34 cellular contexts compared by ENCODE assay signal in genomic region chrX:106980952-106981626, GRCh38.
"Had no signal": no experiment of that assay in that cellular context is flagged by ENCODE, and none has a peak within 500 bp of the region (broad histone marks: within the 10 kb centered on the region; RNA-seq: fewer than 3 reads in every experiment).

No MANE protein-coding gene starts in this region.

- H3K27me3 ChIP-seq: adrenal gland, cardiac muscle cell, esophagus muscularis mucosa, foreskin keratinocyte, gastrocnemius medialis had no signal

- H3K4me1 Mint-ChIP-seq: activated CD4-positive, alpha-beta T cell treated with anti-CD3 and anti-CD28 coated beads for 36 hours; activated CD4-positive, alpha-beta T cell treated with anti-CD3 and anti-CD28 coated beads, Interleukin-2, amount 10 ng/mL, durations not matched to agents 24 days and 14 days; activated CD8-positive, alpha-beta memory T cell treated with anti-CD3 and anti-CD28 coated beads, Interleukin-2, amount 10 ng/mL, durations not matched to agents 7 days and 5 days; activated naive CD4-positive, alpha-beta T cell treated with anti-CD3 and anti-CD28 coated beads, Interleukin-2, amount 50 U/mL, for 24 hours; activated naive CD8-positive, alpha-beta T cell treated with anti-CD3 and anti-CD28 coated beads for 36 hours; activated naive CD8-positive, alpha-beta T cell treated with anti-CD3 and anti-CD28 coated beads, Interleukin-2, amount 50 U/mL, for 24 hours; brain had no signal

- ATAC-seq: activated CD4-positive, alpha-beta T cell treated with anti-CD3 and anti-CD28 coated beads for 36 hours; activated CD8-positive, alpha-beta memory T cell treated with anti-CD3 and anti-CD28 coated beads, Interleukin-2, amount 10 ng/mL, durations not matched to agents 7 days and 5 days; activated CD8-positive, alpha-beta T cell treated with anti-CD3 and anti-CD28 coated beads, Interleukin-2, amount 10 ng/mL, durations not matched to agents 7 days and 5 days; activated naive CD8-positive, alpha-beta T cell treated with anti-CD3 and anti-CD28 coated beads, Interleukin-2, amount 50 U/mL, for 24 hours; effector memory CD8-positive, alpha-beta T cell; foreskin keratinocyte; gastrocnemius medialis had no signal

- H3K4me1 ChIP-seq: adrenal gland, breast epithelium, esophagus muscularis mucosa, gastrocnemius medialis had no signal

- H3K36me3 ChIP-seq: adrenal gland, breast epithelium, gastrocnemius medialis had no signal

- H3K27ac Mint-ChIP-seq: activated CD4-positive, alpha-beta memory T cell treated with anti-CD3 and anti-CD28 coated beads for 36 hours; activated CD4-positive, alpha-beta T cell treated with anti-CD3 and anti-CD28 coated beads for 36 hours; activated CD4-positive, alpha-beta T cell treated with anti-CD3 and anti-CD28 coated beads, Interleukin-2, amount 10 ng/mL, durations not matched to agents 24 days and 14 days; activated CD8-positive, alpha-beta memory T cell treated with anti-CD3 and anti-CD28 coated beads, Interleukin-2, amount 10 ng/mL, durations not matched to agents 7 days and 5 days; activated CD8-positive, alpha-beta T cell treated with anti-CD3 and anti-CD28 coated beads, Interleukin-2, amount 10 ng/mL, durations not matched to agents 7 days and 5 days; activated naive CD4-positive, alpha-beta T cell treated with anti-CD3 and anti-CD28 coated beads for 36 hours; activated naive CD4-positive, alpha-beta T cell treated with anti-CD3 and anti-CD28 coated beads, Interleukin-2, amount 50 U/mL, for 24 hours; activated naive CD8-positive, alpha-beta T cell treated with anti-CD3 and anti-CD28 coated beads for 36 hours; activated naive CD8-positive, alpha-beta T cell treated with anti-CD3 and anti-CD28 coated beads, Interleukin-2, amount 50 U/mL, for 24 hours; activated T-helper 1 cell treated with anti-CD3 and anti-CD28 coated beads, Interleukin-12 subunit alpha, Interleukin-12 subunit beta, Interleukin-2, Interleukin-4 antibody, amounts not matched to agents 30 ng/mL and 10 ng/mL and 1 ng/mL, durations not matched to agents 14 hours and 24 hours and 36 hours; activated T-helper 2 cell treated with anti-CD3 and anti-CD28 coated beads, Interferon-gamma antibody, Interleukin-2, Interleukin-4, amounts not matched to agents 10 μg/mL and 5 μg/mL and 100 μg/mL, durations not matched to agents 14 hours and 24 hours and 36 hours; brain; effector memory CD8-positive, alpha-beta T cell had no signal

- H3K27me3 Mint-ChIP-seq: activated CD4-positive, alpha-beta memory T cell treated with anti-CD3 and anti-CD28 coated beads for 36 hours; activated CD4-positive, alpha-beta T cell treated with anti-CD3 and anti-CD28 coated beads for 36 hours; activated CD4-positive, alpha-beta T cell treated with anti-CD3 and anti-CD28 coated beads, Interleukin-2, amount 10 ng/mL, durations not matched to agents 24 days and 14 days; activated CD8-positive, alpha-beta memory T cell treated with anti-CD3 and anti-CD28 coated beads, Interleukin-2, amount 10 ng/mL, durations not matched to agents 7 days and 5 days; activated naive CD4-positive, alpha-beta T cell treated with anti-CD3 and anti-CD28 coated beads, Interleukin-2, amount 50 U/mL, for 24 hours; activated naive CD8-positive, alpha-beta T cell treated with anti-CD3 and anti-CD28 coated beads for 36 hours; activated naive CD8-positive, alpha-beta T cell treated with anti-CD3 and anti-CD28 coated beads, Interleukin-2, amount 50 U/mL, for 24 hours; brain; effector memory CD8-positive, alpha-beta T cell had no signal

- DNase-seq: activated CD4-positive, alpha-beta memory T cell treated with anti-CD3 and anti-CD28 coated beads for 36 hours; activated CD4-positive, alpha-beta T cell treated with anti-CD3 and anti-CD28 coated beads for 36 hours; activated CD4-positive, alpha-beta T cell treated with anti-CD3 and anti-CD28 coated beads, Interleukin-2, amount 10 ng/mL, durations not matched to agents 24 days and 14 days; activated CD4-positive, CD25-positive, alpha-beta regulatory T cell; activated CD4-positive, CD25-positive, alpha-beta regulatory T cell treated with anti-CD3 and anti-CD28 coated beads, Interleukin-2, amount 50 U/mL, for 72 hours; activated CD8-positive, alpha-beta memory T cell treated with anti-CD3 and anti-CD28 coated beads, Interleukin-2, amount 10 ng/mL, durations not matched to agents 7 days and 5 days; activated CD8-positive, alpha-beta memory T cell treated with anti-CD3 and anti-CD28 coated beads, Interleukin-2, amount 50 U/mL, for 4 hours; activated CD8-positive, alpha-beta T cell treated with anti-CD3 and anti-CD28 coated beads, Interleukin-2, amount 10 ng/mL, durations not matched to agents 7 days and 5 days; activated effector memory CD4-positive, alpha-beta T cell treated with anti-CD3 and anti-CD28 coated beads, Interleukin-2, amount 50 U/mL, for 16 hours; activated naive CD4-positive, alpha-beta T cell treated with anti-CD3 and anti-CD28 coated beads for 36 hours; activated naive CD8-positive, alpha-beta T cell treated with anti-CD3 and anti-CD28 coated beads for 36 hours; activated naive CD8-positive, alpha-beta T cell treated with anti-CD3 and anti-CD28 coated beads, Interleukin-2, amount 50 U/mL, for 24 hours; activated T-cell treated with anti-CD3 and anti-CD28 coated beads, Interleukin-2, amount 50 U/mL, for 1 hour; activated T-cell treated with anti-CD3 and anti-CD28 coated beads, Interleukin-2, amount 50 U/mL, for 48 hours; adrenal gland; amygdala; aorta; central memory CD4-positive, alpha-beta T cell; cerebellar nuclear complex; dermis blood vessel endothelial cell; effector CD4-positive, alpha-beta T cell; effector memory CD8-positive, alpha-beta T cell; erythroblast; foreskin keratinocyte; gastrocnemius medialis; T-helper 2 cell had no signal

- H3K9me3 Mint-ChIP-seq: activated CD4-positive, alpha-beta memory T cell treated with anti-CD3 and anti-CD28 coated beads for 36 hours; activated CD4-positive, alpha-beta T cell treated with anti-CD3 and anti-CD28 coated beads, Interleukin-2, amount 10 ng/mL, durations not matched to agents 24 days and 14 days; activated naive CD4-positive, alpha-beta T cell treated with anti-CD3 and anti-CD28 coated beads for 36 hours; activated naive CD4-positive, alpha-beta T cell treated with anti-CD3 and anti-CD28 coated beads, Interleukin-2, amount 50 U/mL, for 24 hours; activated naive CD8-positive, alpha-beta T cell treated with anti-CD3 and anti-CD28 coated beads for 36 hours; activated naive CD8-positive, alpha-beta T cell treated with anti-CD3 and anti-CD28 coated beads, Interleukin-2, amount 50 U/mL, for 24 hours; activated T-helper 1 cell treated with anti-CD3 and anti-CD28 coated beads, Interleukin-12 subunit alpha, Interleukin-12 subunit beta, Interleukin-2, Interleukin-4 antibody, amounts not matched to agents 30 ng/mL and 10 ng/mL and 1 ng/mL, durations not matched to agents 14 hours and 24 hours and 36 hours; activated T-helper 2 cell treated with anti-CD3 and anti-CD28 coated beads, Interferon-gamma antibody, Interleukin-2, Interleukin-4, amounts not matched to agents 10 μg/mL and 5 μg/mL and 100 μg/mL, durations not matched to agents 14 hours and 24 hours and 36 hours; brain; effector memory CD8-positive, alpha-beta T cell had no signal

- H3K4me3 Mint-ChIP-seq: activated CD4-positive, alpha-beta memory T cell treated with anti-CD3 and anti-CD28 coated beads for 36 hours; activated CD4-positive, alpha-beta T cell treated with anti-CD3 and anti-CD28 coated beads for 36 hours; activated CD4-positive, alpha-beta T cell treated with anti-CD3 and anti-CD28 coated beads, Interleukin-2, amount 10 ng/mL, durations not matched to agents 24 days and 14 days; activated CD8-positive, alpha-beta memory T cell treated with anti-CD3 and anti-CD28 coated beads, Interleukin-2, amount 10 ng/mL, durations not matched to agents 7 days and 5 days; activated CD8-positive, alpha-beta T cell treated with anti-CD3 and anti-CD28 coated beads, Interleukin-2, amount 10 ng/mL, durations not matched to agents 7 days and 5 days; activated naive CD4-positive, alpha-beta T cell treated with anti-CD3 and anti-CD28 coated beads for 36 hours; activated naive CD4-positive, alpha-beta T cell treated with anti-CD3 and anti-CD28 coated beads, Interleukin-2, amount 50 U/mL, for 24 hours; activated naive CD8-positive, alpha-beta T cell treated with anti-CD3 and anti-CD28 coated beads for 36 hours; activated naive CD8-positive, alpha-beta T cell treated with anti-CD3 and anti-CD28 coated beads, Interleukin-2, amount 50 U/mL, for 24 hours; activated T-helper 1 cell treated with anti-CD3 and anti-CD28 coated beads, Interleukin-12 subunit alpha, Interleukin-12 subunit beta, Interleukin-2, Interleukin-4 antibody, amounts not matched to agents 30 ng/mL and 10 ng/mL and 1 ng/mL, durations not matched to agents 14 hours and 24 hours and 36 hours; brain; effector memory CD8-positive, alpha-beta T cell had no signal

- H3K27ac ChIP-seq: adrenal gland, breast epithelium, cardiac muscle cell, coronary artery, esophagus muscularis mucosa, foreskin keratinocyte, gastrocnemius medialis had no signal

- H3K9me3 ChIP-seq: adrenal gland, breast epithelium, esophagus muscularis mucosa, gastrocnemius medialis had no signal

- H3K4me3 ChIP-seq: adrenal gland, breast epithelium, cardiac muscle cell, coronary artery, esophagus muscularis mucosa, gastrocnemius medialis had no signal
